In the genomic region with DNA sequence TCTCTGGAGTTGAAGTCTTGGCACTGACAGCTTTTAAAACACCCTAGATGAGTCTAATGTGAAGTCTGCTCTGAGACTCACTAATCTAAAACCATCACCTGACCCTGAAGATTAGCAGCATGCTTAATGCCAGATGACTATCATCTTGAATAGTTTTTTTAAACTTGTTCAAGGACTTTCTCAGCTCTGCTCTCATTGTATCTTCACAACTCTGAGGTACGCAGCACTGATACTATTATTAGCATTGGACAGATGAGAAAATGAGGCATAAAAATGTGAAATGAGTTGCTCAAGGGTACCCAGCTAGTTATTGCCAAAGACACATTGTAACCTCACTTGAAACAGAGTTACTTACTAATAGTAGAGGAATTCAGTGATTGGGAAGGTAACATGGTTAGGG, we compare ENCODE assay signal across 10 cellular contexts. TPM values are rescaled to one million over a fixed set of nuclear protein-coding genes. Genes with fewer than 3 reads are reported as not detected.
DNase-seq lines count a peak whose midpoint lies in the region; ATAC-seq and TF ChIP-seq lines count a peak whose summit lies in the region.
"Had no signal": no experiment of that assay in that cellular context is flagged by ENCODE, and none has a peak within 500 bp of the region (broad histone marks: within the 10 kb centered on the region; RNA-seq: fewer than 3 reads in every experiment).

No MANE protein-coding gene starts in this region.

- H3K4me1 ChIP-seq in left ventricle myocardium inferior: peaks cover 90% of the 10 kb centered on the region
- peaks cover 55% of the 10 kb centered on the region for H3K4me1 ChIP-seq in hepatocyte (ENCODE audit: insufficient read depth)

- H3K36me3 Mint-ChIP-seq in T-helper 17 cell (ENCODE audit: low read depth) (peaks cover 2% of the 10 kb centered on the region), type B pancreatic cell (peaks cover 3% of the 10 kb centered on the region)

- intact Hi-C loops in left ventricle myocardium inferior (cut with micrococcal nuclease) (loop anchor here (10.0 kb wide), 1 partner anchor 59 kb away; no protein-coding TSS in a partner anchor), Right ventricle myocardium superior (cut with DNase I) (loop anchor here (10.0 kb wide), 1 partner anchor 49 kb away; no protein-coding TSS in a partner anchor)

- H3K4me2 ChIP-seq in hepatocyte: peak overlapping the region; percentile 95

- peaks cover 20% of the 10 kb centered on the region for H3K4me1 Mint-ChIP-seq in T-helper 17 cell
- H3K4me1 Mint-ChIP-seq in type B pancreatic cell (ENCODE audit: unreplicated experiment): peaks cover 14% of the 10 kb centered on the region

- H2AFZ ChIP-seq in hepatocyte: no peak overlapping the region

- WGBS in hepatocyte (ENCODE audit: low lambda C conversion rate, missing lambda C conversion rate): 0% methylated on average over 1 of the region's 1 CpG

- H3K36me3 ChIP-seq in left ventricle myocardium inferior: no peaks in the 10 kb centered on the region
- H3K36me3 ChIP-seq in hepatocyte (replicated peaks; ENCODE audit: insufficient read depth, low read depth): no peaks in the 10 kb centered on the region

- no peaks in the 10 kb centered on the region for H3K9me3 ChIP-seq in left ventricle myocardium inferior (replicated peaks)
- no peaks in the 10 kb centered on the region for H3K9me3 ChIP-seq in T-helper 17 cell (ENCODE audit: control insufficient read depth, low read length, poor library complexity, severe bottlenecking)
- no peaks in the 10 kb centered on the region for H3K9me3 ChIP-seq in hepatocyte (ENCODE audit: low read depth)

- H4K20me1 ChIP-seq in hepatocyte (ENCODE audit: insufficient read depth, poor library complexity, severe bottlenecking): peaks cover 17% of the 10 kb centered on the region

- H3K27ac ChIP-seq in left ventricle myocardium inferior (replicated peaks): peak overlapping the region; percentile 86
- peak overlapping the region; percentile 35 for H3K27ac ChIP-seq in hepatocyte

- H3K9me2 ChIP-seq in hepatocyte (replicated peaks; ENCODE audit: insufficient read depth): no peaks in the 10 kb centered on the region

- H3K9me3 Mint-ChIP-seq in type B pancreatic cell: no peaks in the 10 kb centered on the region

- H3K4me3 ChIP-seq in left ventricle myocardium inferior (peak overlapping the region; percentile 12), hepatocyte (no peak overlapping the region)

- ATAC-seq in Right ventricle myocardium superior (ENCODE audit: poor library complexity) (no peak), T-helper 17 cell (no peak)

- peaks cover 89% of the 10 kb centered on the region for H3K79me2 ChIP-seq in hepatocyte

- H3K27me3 ChIP-seq in left ventricle myocardium inferior (ENCODE audit: low read depth) (peaks cover 26% of the 10 kb centered on the region), hepatocyte (no peaks in the 10 kb centered on the region)

- H3K4me3 Mint-ChIP-seq in T-helper 17 cell: peak overlapping the region; percentile 58
- peak overlapping the region; percentile 71 for H3K4me3 Mint-ChIP-seq in type B pancreatic cell

- H3K27ac Mint-ChIP-seq in T-helper 17 cell (no peak overlapping the region), type B pancreatic cell (peak overlapping the region; percentile 74)

- no peak for TF ChIP-seq CTCF in left ventricle myocardium inferior (IDR thresholded peaks at IDR 0.05; ENCODE audit: borderline replicate concordance)
- no peak for TF ChIP-seq CTCF in hepatocyte (IDR thresholded peaks at IDR 0.05; ENCODE audit: poor library complexity)
- no peak for TF ChIP-seq CTCF in type B pancreatic cell (conservative IDR thresholded peaks at IDR 0.05)

- DNase-seq in left ventricle myocardium inferior (no peak), Right ventricle myocardium superior (no peak), T-helper 17 cell (no peak), hepatocyte (ENCODE audit: low spot score) (no peak), type B pancreatic cell (ENCODE audit: extremely low spot score, unreplicated experiment) (no peak), hypothalamus (lab: John Stamatoyannopoulos, UW) (no peak), mucosa of gallbladder (ENCODE audit: low spot score) (no peak), SKM-1 treated with dmso at 0.1 percent for 144 hours (lab: John Stamatoyannopoulos, UW; ENCODE audit: unreplicated experiment) (no peak)
- DNase-seq: amniotic stem cell, NCI-H1048 had no signal

- H3K27me3 Mint-ChIP-seq in T-helper 17 cell: no peaks in the 10 kb centered on the region
- H3K27me3 Mint-ChIP-seq in type B pancreatic cell: no peaks in the 10 kb centered on the region

RNA-seq across cellular contexts. Expression of gene SLC38A1, which starts 4.8 kb away (rescaled TPM):
- 134 TPM for total RNA-seq in left ventricle myocardium inferior
- total RNA-seq in Right ventricle myocardium superior: 136 TPM
- 100 to 1,000 TPM; 262 to 265 TPM for total RNA-seq in T-helper 17 cell
- 86.8 and 96.1 TPM in 2 replicates for total RNA-seq in hepatocyte
- 48.2 and 54.4 TPM in 2 replicates for polyA plus RNA-seq in hepatocyte
- total RNA-seq in type B pancreatic cell (ENCODE audit: low replicate concordance): 99.8 and 174 TPM in 2 replicates
- 70.2 TPM for total RNA-seq in mucosa of gallbladder
